Comparison of ENCODE assay signal across 1 cellular context in genomic region chr17:17827826-17828621, GRCh38.
TF ChIP-seq lines count a peak whose summit lies in the region.

No MANE protein-coding gene starts in this region.

TF ChIP-seq in HEK293, 187 proteins besides CTCF, POLR2A, EP300 and RAD21 (continued from another document):
- TF ChIP-seq ZSCAN5A (tag by site-specific recombination; IDR thresholded peaks at IDR 0.05) (no peak), YY2 (tag by site-specific recombination; IDR thresholded peaks at IDR 0.05) (no peak), ZNF211 (tag by site-specific recombination; IDR thresholded peaks at IDR 0.05; ENCODE audit: low read depth) (no peak), ZNF785 (tag by site-specific recombination; IDR thresholded peaks at IDR 0.05) (no peak), ZNF121 (tag by site-specific recombination; IDR thresholded peaks at IDR 0.05) (no peak), ZIC2 (tag by site-specific recombination; IDR thresholded peaks at IDR 0.05) (peak; percentile 37; the same call in 1 of the 2 replicates), ZNF610 (tag by site-specific recombination; IDR thresholded peaks at IDR 0.05; ENCODE audit: borderline replicate concordance) (no peak), ZNF670 (tag by site-specific recombination; IDR thresholded peaks at IDR 0.05; ENCODE audit: low read depth) (no peak), ZNF701 (tag by site-specific recombination; IDR thresholded peaks at IDR 0.05) (no peak), ZBTB1 (tag by site-specific recombination; IDR thresholded peaks at IDR 0.05) (no peak), ZNF24 (tag by site-specific recombination; IDR thresholded peaks at IDR 0.05) (no peak), ZNF10 (tag by site-specific recombination; IDR thresholded peaks at IDR 0.05) (no peak), ZNF202 (tag by site-specific recombination; IDR thresholded peaks at IDR 0.05; ENCODE audit: borderline replicate concordance) (no peak), ZNF221 (tag by site-specific recombination; IDR thresholded peaks at IDR 0.05; ENCODE audit: borderline replicate concordance) (no peak), ZNF510 (tag by site-specific recombination; IDR thresholded peaks at IDR 0.05; ENCODE audit: insufficient replicate concordance) (no peak), ZNF423 (tag by site-specific recombination; IDR thresholded peaks at IDR 0.05) (no peak), GLIS2 (tag by site-specific recombination; IDR thresholded peaks at IDR 0.05) (peak; percentile 51; the same call in 1 of the 2 replicates), ZNF184 (tag by site-specific recombination; IDR thresholded peaks at IDR 0.05) (no peak), ZNF18 (tag by site-specific recombination; IDR thresholded peaks at IDR 0.05) (no peak), ZNF292 (tag by site-specific recombination; IDR thresholded peaks at IDR 0.05; ENCODE audit: borderline replicate concordance, low read depth) (no peak), SALL2 (tag by site-specific recombination; IDR thresholded peaks at IDR 0.05; ENCODE audit: borderline replicate concordance) (no peak), ZNF830 (tag by site-specific recombination; IDR thresholded peaks at IDR 0.05; ENCODE audit: low read depth) (no peak), ZNF514 (tag by site-specific recombination; IDR thresholded peaks at IDR 0.05) (no peak), ZNF140 (tag by site-specific recombination; IDR thresholded peaks at IDR 0.05) (no peak), ZNF280C (tag by site-specific recombination; IDR thresholded peaks at IDR 0.05) (no peak), ZFP41 (tag by site-specific recombination; IDR thresholded peaks at IDR 0.05; ENCODE audit: borderline replicate concordance) (no peak), GLIS1 (tag by site-specific recombination; IDR thresholded peaks at IDR 0.05) (peak; percentile 84), PRDM2 (tag by site-specific recombination; IDR thresholded peaks at IDR 0.05; ENCODE audit: borderline replicate concordance) (no peak), PRDM4 (tag by site-specific recombination; IDR thresholded peaks at IDR 0.05) (no peak), ZBTB10 (tag by site-specific recombination; IDR thresholded peaks at IDR 0.05) (no peak), ZBTB7A (tag by site-specific recombination; IDR thresholded peaks at IDR 0.05; ENCODE audit: low read depth) (no peak), HOXA7 (CRISPR knock-in tag; IDR thresholded peaks at IDR 0.05; ENCODE audit: borderline replicate concordance) (no peak), TCF7L2 (IDR thresholded peaks at IDR 0.05; ENCODE audit: borderline replicate concordance, low read depth, low read length) (no peak), SP3 (tag by site-specific recombination; IDR thresholded peaks at IDR 0.05) (no peak), MEIS1 (CRISPR knock-in tag; IDR thresholded peaks at IDR 0.05; ENCODE audit: borderline replicate concordance) (no peak), MYNN (tag by site-specific recombination; IDR thresholded peaks at IDR 0.05; ENCODE audit: borderline replicate concordance) (no peak), ZEB2 (tag by site-specific recombination; IDR thresholded peaks at IDR 0.05) (no peak), ZNF654 (tag by site-specific recombination; IDR thresholded peaks at IDR 0.05; ENCODE audit: low read depth) (no peak)
